ENCODE assay signal across 9 cellular contexts in the genomic region with DNA sequence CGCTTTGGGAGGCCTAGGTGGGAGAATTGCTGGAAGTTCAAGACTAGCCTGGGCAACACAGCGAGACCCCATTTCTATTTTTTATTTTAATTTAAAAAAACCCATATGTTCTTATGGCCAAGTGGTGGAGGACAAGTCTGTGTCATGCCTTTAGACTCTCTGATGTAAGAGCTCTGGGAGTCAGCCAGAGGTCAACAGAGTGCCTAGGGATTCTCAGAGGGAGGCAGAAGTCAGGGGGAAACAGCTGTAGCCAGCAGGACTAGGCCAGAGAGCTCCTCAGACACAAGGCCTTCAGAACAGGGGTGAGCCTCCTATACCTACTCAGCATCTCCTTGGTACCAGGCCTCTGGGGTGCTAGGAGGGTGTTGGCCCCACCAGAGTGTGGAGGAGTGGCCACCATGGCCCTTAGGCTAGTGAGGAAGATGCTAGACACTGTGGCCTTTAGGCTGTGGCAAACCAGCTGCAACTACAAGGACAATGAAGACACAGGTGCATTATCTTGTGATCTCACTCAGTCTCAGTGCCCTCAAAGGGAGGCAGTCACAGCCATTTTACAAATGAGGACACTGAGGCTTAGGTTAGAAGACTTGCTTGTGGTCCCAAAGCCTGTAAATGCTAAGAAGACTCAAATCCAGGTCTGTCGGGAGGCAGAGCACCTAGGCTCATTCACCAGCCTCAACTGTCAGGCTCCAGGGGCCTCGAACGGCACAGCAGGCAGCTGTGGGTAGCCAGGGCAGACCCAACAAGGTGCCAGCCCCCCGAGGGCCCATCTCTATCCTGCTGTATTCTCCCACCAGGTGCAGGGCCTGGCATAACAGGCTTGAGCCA. TPM values are rescaled to one million over a fixed set of nuclear protein-coding genes. Genes with fewer than 3 reads are reported as not detected.
DNase-seq lines count a peak whose midpoint lies in the region; ATAC-seq, FAIRE-seq and TF ChIP-seq lines count a peak whose summit lies in the region.
"Had no signal": no experiment of that assay in that cellular context is flagged by ENCODE, and none has a peak within 500 bp of the region (broad histone marks: within the 10 kb centered on the region; RNA-seq: fewer than 3 reads in every experiment).

No MANE protein-coding gene starts in this region.

- DNase-seq in AG04450 (ENCODE audit: low read depth, low spot score) (no peak), IMR-90 (peak; percentile 73), bronchial epithelial cell (ENCODE audit: low read depth) (peak; percentile 29), mucosa of descending colon (peak in 2 of 3 donors; percentile 32 to 55), NCI-H146 treated with DMSO at 0.1 percent for 48 hours (lab: John Stamatoyannopoulos, UW; ENCODE audit: unreplicated experiment) (no peak), hypothalamus (lab: John Stamatoyannopoulos, UW) (no peak)
- DNase-seq in activated T-cell treated with anti-CD3 and anti-CD28 coated beads, Interleukin-2, amount 50 U/mL, for 4 hours, result no peak
- DNase-seq: NCI-H774 had no signal

- H3K27me3 ChIP-seq in AG04450 (ENCODE audit: control insufficient read depth, insufficient read depth, low read length) (peaks cover 2% of the 10 kb centered on the region), IMR-90 (ENCODE audit: control insufficient read depth, insufficient read depth, low read length) (no peaks in the 10 kb centered on the region; the same call in none of the 2 replicates), bronchial epithelial cell (ENCODE audit: control insufficient read depth, insufficient read depth, low read length) (no peaks in the 10 kb centered on the region)

- H3K23ac ChIP-seq in IMR-90 (ENCODE audit: low read depth, low read length), result peak overlapping the region; percentile 90

- TF ChIP-seq RAD21 in IMR-90 (IDR thresholded peaks at IDR 0.05; ENCODE audit: low read length), result no peak

- peaks cover 23% of the 10 kb centered on the region for H3K9me1 ChIP-seq in IMR-90 (ENCODE audit: insufficient read depth, low read length)

- CTCF ChIA-PET in AG04450 (lab: Charles Lee), result interaction anchor here (1.0 to 3.6 kb wide), 7 partner anchors 11 to 41 kb away, joined by 4 to 24 read pairs (median 8); partner anchors contain the start of gene PTGDR2
- CTCF ChIA-PET in IMR-90 (lab: Yijun Ruan, JAX), result interaction anchor here (0.7 to 2.5 kb wide), 5 partner anchors 15 to 97 kb away, joined by 3 to 11 read pairs (median 5); no protein-coding TSS in a partner anchor

- H3K36me3 Mint-ChIP-seq in activated T-cell treated with anti-CD3 and anti-CD28 coated beads, Interleukin-2, amount 50 U/mL, for 4 hours (ENCODE audit: insufficient read depth), result peaks cover 3% of the 10 kb centered on the region

- H4K8ac ChIP-seq in IMR-90 (ENCODE audit: low read depth in 2 of 2, low read length in 2 of 2), result peak overlapping the region; percentile 54 to 68

- H3K27ac ChIP-seq in AG04450 (ENCODE audit: low read depth, low read length) (peak overlapping the region; percentile 70), IMR-90 (ENCODE audit: insufficient read depth, low read length) (peak overlapping the region; percentile 18)

- peak overlapping the region; percentile 97 for H3K4ac ChIP-seq in IMR-90 (ENCODE audit: low read depth, low read length)

- TF ChIP-seq POLR2A in IMR-90 (IDR thresholded peaks at IDR 0.05; ENCODE audit: low read depth, low read length), result no peak

- BruUV-seq in IMR-90 (replicated peaks; lab: Mats Ljungman, UMichigan), result no TSS peak

- H3K4me3 ChIP-seq in AG04450 (ENCODE audit: low read depth, low read length) (no peak overlapping the region), IMR-90 (ENCODE audit: insufficient read depth, low read depth, low read length) (no peak overlapping the region), bronchial epithelial cell (ENCODE audit: low read depth, low read length) (no peak overlapping the region), mucosa of descending colon (no peak overlapping the region)

- H4K91ac ChIP-seq in IMR-90 (ENCODE audit: insufficient read depth, low read depth, low read length), result peak overlapping the region; percentile 97

- peak overlapping the region; percentile 93; the same call in 2 of the 3 replicates for H2BK15ac ChIP-seq in IMR-90 (ENCODE audit: low read depth, low read length)

- no peak for TF ChIP-seq CTCF in AG04450 (IDR thresholded peaks at IDR 0.05; ENCODE audit: low read depth, low read length)
- TF ChIP-seq CTCF in IMR-90 (conservative IDR thresholded peaks at IDR 0.05; ENCODE audit: low read depth, low read length), result no peak
- no peak for TF ChIP-seq CTCF in bronchial epithelial cell (IDR thresholded peaks at IDR 0.05; ENCODE audit: insufficient read depth, low read length, severe bottlenecking)
- TF ChIP-seq CTCF in mucosa of descending colon (IDR thresholded peaks at IDR 0.05), result no peak

- no peak for FAIRE-seq in bronchial epithelial cell (lab: Jason Lieb, UNC)

- H2AK9ac ChIP-seq in IMR-90 (replicated peaks; ENCODE audit: low read depth, low read length, poor library complexity), result peak overlapping the region; percentile 91

- POLR2A ChIA-PET in AG04450 (lab: Yijun Ruan, JAX), result interaction anchor here (0.8 to 1.8 kb wide), 2 partner anchors 15 to 32 kb away, joined by 4 to 5 read pairs; no protein-coding TSS in a partner anchor
- POLR2A ChIA-PET in IMR-90 (lab: Charles Lee; ENCODE audit: unreplicated experiment), result no interaction called here

- no peak overlapping the region for H3K4me3 Mint-ChIP-seq in activated T-cell treated with anti-CD3 and anti-CD28 coated beads, Interleukin-2, amount 50 U/mL, for 4 hours

- 100% methylated on average over 1 of the region's 6 CpGs; no CpG with 5 or more reads in 1 of the 2 experiments for WGBS in IMR-90 (ENCODE audit: extremely low coverage in 2 of 2, insufficient read length in 1 of 2), 2 experiments

- H3K56ac ChIP-seq in IMR-90 (ENCODE audit: extremely low read depth, insufficient read depth, low read length), result no peak overlapping the region

- H4K5ac ChIP-seq in IMR-90 (ENCODE audit: low read depth, low read length), result peak overlapping the region; percentile 83

- H3K9me3 Mint-ChIP-seq in activated T-cell treated with anti-CD3 and anti-CD28 coated beads, Interleukin-2, amount 50 U/mL, for 4 hours, result no peaks in the 10 kb centered on the region

- H2BK20ac ChIP-seq in IMR-90 (ENCODE audit: low read depth, low read length), result peak overlapping the region; percentile 92

- no peaks in the 10 kb centered on the region for H4K20me1 ChIP-seq in IMR-90 (ENCODE audit: insufficient read depth, low read length)

- intact Hi-C loops in IMR-90 (cut with micrococcal nuclease), result no loop called here
- intact Hi-C loops in mucosa of descending colon (cut with DNase I, micrococcal nuclease), result no loop called here

- H3K14ac ChIP-seq in IMR-90 (replicated peaks; ENCODE audit: low read depth, low read length), result peak overlapping the region; percentile 87

- no peaks in the 10 kb centered on the region for H3K27me3 Mint-ChIP-seq in activated T-cell treated with anti-CD3 and anti-CD28 coated beads, Interleukin-2, amount 50 U/mL, for 4 hours (ENCODE audit: low read depth)

- peak overlapping the region; percentile 87 for H3K18ac ChIP-seq in IMR-90 (ENCODE audit: low read depth, low read length)

- H2BK120ac ChIP-seq in IMR-90 (ENCODE audit: low read depth, low read length), result peak overlapping the region; percentile 89

- dilution Hi-C loops in IMR-90 (cut with HindIII; ENCODE audit: low sequenced_read_pairs, unreplicated experiment), result no loop called here

- H2AFZ ChIP-seq in IMR-90 (replicated peaks; ENCODE audit: low read length, poor library complexity), result peak overlapping the region; percentile 80

- H3K36me3 ChIP-seq in IMR-90 (ENCODE audit: control insufficient read depth, insufficient read depth, low read length) (no peaks in the 10 kb centered on the region), bronchial epithelial cell (ENCODE audit: control insufficient read depth, insufficient read depth, low read length) (no peaks in the 10 kb centered on the region), mucosa of descending colon (ENCODE audit: low read depth) (no peaks in the 10 kb centered on the region)

- no peak overlapping the region for H3K9ac ChIP-seq in IMR-90 (ENCODE audit: low read depth, low read length)

- H3K4me1 ChIP-seq in IMR-90 (ENCODE audit: control insufficient read depth, insufficient read depth, low read length) (peaks cover 22% of the 10 kb centered on the region), mucosa of descending colon (ENCODE audit: low read depth) (no peaks in the 10 kb centered on the region)

- peak overlapping the region; percentile 100 for H2AK5ac ChIP-seq in IMR-90 (ENCODE audit: low read depth, low read length)

- H2BK5ac ChIP-seq in IMR-90 (ENCODE audit: low read depth, low read length, poor library complexity, severe bottlenecking), result peak overlapping the region; percentile 72

- H3K4me1 Mint-ChIP-seq in activated T-cell treated with anti-CD3 and anti-CD28 coated beads, Interleukin-2, amount 50 U/mL, for 4 hours (ENCODE audit: low read depth), result peaks cover 13% of the 10 kb centered on the region

- in situ Hi-C loops in IMR-90 (cut with MboI; ENCODE audit: low sequenced_read_pairs), result no loop called here

- H3K79me1 ChIP-seq in IMR-90 (ENCODE audit: low read depth in 1 of 2, low read length in 2 of 2), result 0 out of 4 replicates have a peak, but pooled peaks cover 0 to 3% of the 10 kb centered on the region in 2 experiments

- ATAC-seq in IMR-90 (ENCODE audit: low read depth), result peak; percentile 25; the same call in 1 of the 2 replicates
- peak; percentile 28 for ATAC-seq in mucosa of descending colon
- ATAC-seq in GM19395 (IDR thresholded peaks at IDR 0.05; ENCODE audit: unreplicated experiment), result no peak
- no peak for ATAC-seq in activated T-cell treated with anti-CD3 and anti-CD28 coated beads, Interleukin-2, amount 50 U/mL, for 4 hours

- H3K9me3 ChIP-seq in AG04450 (ENCODE audit: control insufficient read depth, insufficient read depth, low read length) (no peaks in the 10 kb centered on the region; the same call in 1 of the 2 replicates), IMR-90 (ENCODE audit: control insufficient read depth, insufficient read depth, low read length) (no peaks in the 10 kb centered on the region), mucosa of descending colon (no peaks in the 10 kb centered on the region)

- peak overlapping the region; percentile 32; the same call in 1 of the 2 replicates for H3K4me2 ChIP-seq in IMR-90 (ENCODE audit: low read depth, low read length)

RNA-seq across cellular contexts. Expression of gene ZP1, which starts 5.0 kb away (rescaled TPM):
- polyA plus RNA-seq in AG04450 (2011; rRNA removed) (0.48 and 0.65 TPM in 2 replicates), IMR-90 (2012; rRNA removed) (1.2 and 1.6 TPM in 2 replicates)
- polyA minus RNA-seq in AG04450 (2011; rRNA and poly(A)+ RNA removed), result 0.35 TPM in 1 of 2 replicates, not detected in the other
- total RNA-seq in IMR-90 (2012; rRNA removed) (0.18 and 0.28 TPM in 2 replicates), bronchial epithelial cell (not detected in 2 replicates), mucosa of descending colon (under 1 TPM in 2 of 3 donors, not detected in 1; 0.23 to 0.41 TPM)
- polyA plus RNA-seq in IMR-90 (2012; cell fraction: cytosol; rRNA removed), result 1.5 and 3.3 TPM in 2 replicates
- 7.4 and 25.0 TPM in 2 replicates for polyA plus RNA-seq in IMR-90 (2012; cell fraction: nucleus; rRNA removed; ENCODE audit: low replicate concordance)
- total RNA-seq in activated T-cell treated with anti-CD3 and anti-CD28 coated beads, Interleukin-2, amount 50 U/mL, for 4 hours, result not detected

RNA-seq across cellular contexts. Expression of gene PTGDR2, which starts 16.6 kb away (rescaled TPM):
- polyA plus RNA-seq in AG04450 (2011; rRNA removed) (0.84 and 0.92 TPM in 2 replicates), IMR-90 (2012; rRNA removed) (0.09 and 0.12 TPM in 2 replicates)
- polyA minus RNA-seq in AG04450 (2011; rRNA and poly(A)+ RNA removed), result 0.74 and 0.92 TPM in 2 replicates
- total RNA-seq in IMR-90 (2012; rRNA removed) (under 0.01 TPM in 2 replicates), bronchial epithelial cell (0.13 TPM in 1 of 2 replicates, not detected in the other), mucosa of descending colon (1 to 10 TPM; 1.8 to 3.4 (median 2.6) TPM)
- polyA plus RNA-seq in IMR-90 (2012; cell fraction: cytosol; rRNA removed), result 0.02 and 0.25 TPM in 2 replicates
- 0.24 and 0.25 TPM in 2 replicates for polyA plus RNA-seq in IMR-90 (2012; cell fraction: nucleus; rRNA removed; ENCODE audit: low replicate concordance)
- total RNA-seq in activated T-cell treated with anti-CD3 and anti-CD28 coated beads, Interleukin-2, amount 50 U/mL, for 4 hours, result under 1 TPM; 0.23 to 0.45 (median 0.35) TPM

RNA-seq across cellular contexts. Expression of gene CCDC86, which starts 30.4 kb away (rescaled TPM):
- polyA plus RNA-seq in AG04450 (2011; rRNA removed), result 15.2 and 17.9 TPM in 2 replicates
- 6.8 and 7.5 TPM in 2 replicates for polyA minus RNA-seq in AG04450 (2011; rRNA and poly(A)+ RNA removed)
- 9.5 and 10.3 TPM in 2 replicates for total RNA-seq in IMR-90 (2012; rRNA removed)
- 34.0 and 38.7 TPM in 2 replicates for polyA plus RNA-seq in IMR-90 (2012; rRNA removed)
- 25.1 and 28.9 TPM in 2 replicates for polyA plus RNA-seq in IMR-90 (2012; cell fraction: cytosol; rRNA removed)
- polyA plus RNA-seq in IMR-90 (2012; cell fraction: nucleus; rRNA removed; ENCODE audit: low replicate concordance), result 14.4 and 29.6 TPM in 2 replicates
- total RNA-seq in bronchial epithelial cell, result 7.4 TPM in 2 replicates
- 10 to 100 TPM in 2 of 3 donors, 1 to 10 TPM in 1; 8.8 to 14.9 (median 14.7) TPM for total RNA-seq in mucosa of descending colon
- total RNA-seq in activated T-cell treated with anti-CD3 and anti-CD28 coated beads, Interleukin-2, amount 50 U/mL, for 4 hours, result 100 to 1,000 TPM; 182 to 218 (median 190) TPM

RNA-seq across cellular contexts. Expression of gene PRPF19, which starts 34.0 kb away (rescaled TPM):
- polyA plus RNA-seq in AG04450 (2011; rRNA removed) (25.1 and 33.6 TPM in 2 replicates), IMR-90 (2012; rRNA removed) (48.5 and 50.4 TPM in 2 replicates)
- polyA minus RNA-seq in AG04450 (2011; rRNA and poly(A)+ RNA removed), result 24.1 and 37.6 TPM in 2 replicates
- total RNA-seq in IMR-90 (2012; rRNA removed) (29.7 and 29.8 TPM in 2 replicates), bronchial epithelial cell (30.2 and 36.1 TPM in 2 replicates), mucosa of descending colon (10 to 100 TPM; 61.1 to 74.1 (median 64.6) TPM)
- polyA plus RNA-seq in IMR-90 (2012; cell fraction: cytosol; rRNA removed), result 50.5 and 59.1 TPM in 2 replicates
- polyA plus RNA-seq in IMR-90 (2012; cell fraction: nucleus; rRNA removed; ENCODE audit: low replicate concordance), result 28.4 and 43.7 TPM in 2 replicates
- 100 to 1,000 TPM; 297 to 335 (median 311) TPM for total RNA-seq in activated T-cell treated with anti-CD3 and anti-CD28 coated beads, Interleukin-2, amount 50 U/mL, for 4 hours

RNA-seq across cellular contexts. Expression of gene TMEM109, which starts 41.6 kb away (rescaled TPM):
- polyA plus RNA-seq in AG04450 (2011; rRNA removed) (36.2 and 44.5 TPM in 2 replicates), IMR-90 (2012; rRNA removed) (69.7 and 73.6 TPM in 2 replicates)
- polyA minus RNA-seq in AG04450 (2011; rRNA and poly(A)+ RNA removed), result 23.8 and 24.6 TPM in 2 replicates
- total RNA-seq in IMR-90 (2012; rRNA removed) (15.1 and 17.2 TPM in 2 replicates), bronchial epithelial cell (7.6 and 7.7 TPM in 2 replicates), mucosa of descending colon (10 to 100 TPM; 35.8 to 95.2 (median 46.6) TPM)
- polyA plus RNA-seq in IMR-90 (2012; cell fraction: cytosol; rRNA removed), result 56.6 and 60.6 TPM in 2 replicates
- polyA plus RNA-seq in IMR-90 (2012; cell fraction: nucleus; rRNA removed; ENCODE audit: low replicate concordance), result 8.8 and 14.0 TPM in 2 replicates
- 100 to 1,000 TPM; 184 to 216 (median 204) TPM for total RNA-seq in activated T-cell treated with anti-CD3 and anti-CD28 coated beads, Interleukin-2, amount 50 U/mL, for 4 hours

Comparison
In these comparisons a context has a peak if more than half of its experiments do, and no peak if none do; other contexts are left out.
1. DNase-seq: peak in IMR-90 (single experiment), bronchial epithelial cell (single experiment) and mucosa of descending colon (2 of 3); none in AG04450 (single experiment), NCI-H146 treated with DMSO at 0.1 percent for 48 hours (single experiment), hypothalamus (0 of 51) and activated T-cell treated with anti-CD3 and anti-CD28 coated beads, Interleukin-2, amount 50 U/mL, for 4 hours (single experiment).
2. ATAC-seq: peak in IMR-90 (single experiment) and mucosa of descending colon (single experiment); none in GM19395 (single experiment) and activated T-cell treated with anti-CD3 and anti-CD28 coated beads, Interleukin-2, amount 50 U/mL, for 4 hours (0 of 2).
3. RNA of gene CCDC86, which starts 30.4 kb away (total RNA-seq): 182 to 218 TPM in activated T-cell treated with anti-CD3 and anti-CD28 coated beads, Interleukin-2, amount 50 U/mL, for 4 hours; 8.8 to 14.9 TPM in mucosa of descending colon, 9.5 to 10.3 TPM in IMR-90 and 7.4 TPM in bronchial epithelial cell; every median in the first group is over 10 times any median in the second.